ENCODE assay signal across 1 cellular context in genomic region chr3:147361671-147362420, GRCh38.
TF ChIP-seq lines count a peak whose summit lies in the region.

No MANE protein-coding gene starts in this region.

TF ChIP-seq in IMR-90, 13 proteins besides CTCF, POLR2A, EP300 and RAD21 (continued from another document):
- TF ChIP-seq, protein P1, sequence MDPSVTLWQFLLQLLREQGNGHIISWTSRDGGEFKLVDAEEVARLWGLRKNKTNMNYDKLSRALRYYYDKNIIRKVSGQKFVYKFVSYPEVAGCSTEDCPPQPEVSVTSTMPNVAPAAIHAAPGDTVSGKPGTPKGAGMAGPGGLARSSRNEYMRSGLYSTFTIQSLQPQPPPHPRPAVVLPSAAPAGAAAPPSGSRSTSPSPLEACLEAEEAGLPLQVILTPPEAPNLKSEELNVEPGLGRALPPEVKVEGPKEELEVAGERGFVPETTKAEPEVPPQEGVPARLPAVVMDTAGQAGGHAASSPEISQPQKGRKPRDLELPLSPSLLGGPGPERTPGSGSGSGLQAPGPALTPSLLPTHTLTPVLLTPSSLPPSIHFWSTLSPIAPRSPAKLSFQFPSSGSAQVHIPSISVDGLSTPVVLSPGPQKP (IDR thresholded peaks at IDR 0.05; ENCODE audit: borderline replicate concordance, low read depth, low read length): no peak
- TF ChIP-seq RFX5 (IDR thresholded peaks at IDR 0.05; ENCODE audit: low read depth, low read length): no peak
